In genomic region chr7:25117226-25118047, GRCh38 we compare ENCODE assay signal across 10 cellular contexts. TPM values are rescaled to one million over a fixed set of nuclear protein-coding genes. Genes with fewer than 3 reads are reported as not detected.
DNase-seq lines count a peak whose midpoint lies in the region; ATAC-seq and TF ChIP-seq lines count a peak whose summit lies in the region.
"Had no signal": no experiment of that assay in that cellular context is flagged by ENCODE, and none has a peak within 500 bp of the region (broad histone marks: within the 10 kb centered on the region; RNA-seq: fewer than 3 reads in every experiment).

No MANE protein-coding gene starts in this region.

- H3K4me3 ChIP-seq in foreskin fibroblast (ENCODE audit: low read depth in 1 of 2, low read length in 2 of 2) (no peak overlapping the region), gastroesophageal sphincter (no peak overlapping the region)
- H3K4me3 ChIP-seq: vagina had no signal

- no peak for TF ChIP-seq POLR2A in gastroesophageal sphincter (IDR thresholded peaks at IDR 0.05)

- H3K36me3 ChIP-seq in gastroesophageal sphincter, result peaks cover 0 to 36% of the 10 kb centered on the region in 2 donors

- DNase-seq in GM13977 (ENCODE audit: low spot score) (peak; percentile 74), immature natural killer cell (peak; percentile 41 to 60 (median 58)), foreskin fibroblast (no peak), NOMO-1 (lab: John Stamatoyannopoulos, UW; ENCODE audit: unreplicated experiment in 2 of 2) (no peak), NCI-H1417 treated with DMSO at 0.1 percent for 48 hours (lab: John Stamatoyannopoulos, UW) (no peak)

- H3K36me3 Mint-ChIP-seq in immature natural killer cell, result peaks cover 9 to 16% (median 11%) of the 10 kb centered on the region in 3 donors

- no peak overlapping the region for H3K27ac ChIP-seq in gastroesophageal sphincter
- H3K27ac ChIP-seq: vagina had no signal

- H3K4me3 Mint-ChIP-seq in immature natural killer cell, result peak overlapping the region; percentile 67 to 81 (median 77)
- H3K4me3 Mint-ChIP-seq: nephron had no signal

- peaks cover 2 to 7% (median 6%) of the 10 kb centered on the region in 3 donors for H3K27me3 Mint-ChIP-seq in immature natural killer cell (ENCODE audit: low read depth in 3 of 3)

- H3K27me3 ChIP-seq in gastroesophageal sphincter, result no peaks in the 10 kb centered on the region
- H3K27me3 ChIP-seq: vagina had no signal

- H3K9me3 Mint-ChIP-seq in immature natural killer cell, result no peaks in the 10 kb centered on the region
- H3K9me3 Mint-ChIP-seq: nephron had no signal

- no peak for TF ChIP-seq CTCF in GM13977 (IDR thresholded peaks at IDR 0.05; ENCODE audit: extremely low read depth, insufficient read depth, missing control alignments)
- TF ChIP-seq CTCF in foreskin fibroblast (IDR thresholded peaks at IDR 0.05; ENCODE audit: low read depth, low read length), result no peak
- no peak for TF ChIP-seq CTCF in gastroesophageal sphincter (IDR thresholded peaks at IDR 0.05)

- ATAC-seq in GM21390 (IDR thresholded peaks at IDR 0.05; ENCODE audit: unreplicated experiment), result peak; percentile 87
- peak; percentile 83 for ATAC-seq in HG03520 (IDR thresholded peaks at IDR 0.05; ENCODE audit: unreplicated experiment)
- ATAC-seq in gastroesophageal sphincter, result no peak

- H3K9me3 ChIP-seq in gastroesophageal sphincter, result no peaks in the 10 kb centered on the region
- H3K9me3 ChIP-seq: vagina had no signal

- in situ Hi-C loops in GM13977 (cut with MboI; ENCODE audit: low pct_unique_long_range_greater_than_20kb, low sequenced_read_pairs, unreplicated experiment), result no loop called here

- peaks cover 0 to 14% (median 0%) of the 10 kb centered on the region in 3 donors for H3K4me1 ChIP-seq in gastroesophageal sphincter
- H3K4me1 ChIP-seq: vagina had no signal

- WGBS in gastroesophageal sphincter (ENCODE audit: low coverage in 1 of 2), 2 donors, result 36 to 62% methylated on average over 7 of the region's 7 CpGs

- peak overlapping the region; percentile 93 to 97 (median 94) for H3K27ac Mint-ChIP-seq in immature natural killer cell
- H3K27ac Mint-ChIP-seq: nephron had no signal

- H3K4me1 Mint-ChIP-seq in immature natural killer cell, result peaks cover 29 to 31% of the 10 kb centered on the region in 2 donors
- H3K4me1 Mint-ChIP-seq: nephron had no signal

- no peak for TF ChIP-seq EP300 in gastroesophageal sphincter (IDR thresholded peaks at IDR 0.05)

RNA-seq across cellular contexts. Expression of gene CYCS, which starts 7.6 kb away (rescaled TPM):
- polyA plus RNA-seq in immature natural killer cell, result 100 to 1,000 TPM; 142 to 264 (median 186) TPM
- 10 to 100 TPM; 44.2 to 61.2 (median 48.5) TPM for total RNA-seq in gastroesophageal sphincter

Comparison
In these comparisons a context has a peak if more than half of its experiments do, and no peak if none do; other contexts are left out.
1. DNase-seq: peak in GM13977 (single experiment) and immature natural killer cell (3 of 3); none in foreskin fibroblast (0 of 2), NOMO-1 (0 of 2) and NCI-H1417 treated with DMSO at 0.1 percent for 48 hours (single experiment).